ENCODE assay signal across 1 cellular context in genomic region chr12:97754306-97754705, GRCh38.
TF ChIP-seq lines count a peak whose summit lies in the region.

No MANE protein-coding gene starts in this region.

TF ChIP-seq in WTC11, 78 proteins besides CTCF, POLR2A, EP300 and RAD21 (continued from another document):
- TF ChIP-seq AR (CRISPR knock-in tag; IDR thresholded peaks at IDR 0.05) (no peak), RORB (CRISPR knock-in tag; IDR thresholded peaks at IDR 0.05) (no peak)
